Comparison of ENCODE assay signal across 21 cellular contexts in genomic region chr2:44459754-44460153, GRCh38.
DNase-seq lines count a peak whose midpoint lies in the region; ATAC-seq, FAIRE-seq and TF ChIP-seq lines count a peak whose summit lies in the region.
"Had no signal": no experiment of that assay in that cellular context is flagged by ENCODE, and none has a peak within 500 bp of the region (broad histone marks: within the 10 kb centered on the region; RNA-seq: fewer than 3 reads in every experiment).

No MANE protein-coding gene starts in this region.

- peaks cover 17% of the 10 kb centered on the region for H3K36me3 Mint-ChIP-seq in GM23338 (ENCODE audit: low read depth)

- no peak overlapping the region for H2BK120ac ChIP-seq in H1 (replicated peaks; ENCODE audit: low read depth, low read length)

- POLR2A ChIA-PET in H1 (lab: Charles Lee; ENCODE audit: partially characterized antibody), result interaction anchor here (1.3 kb wide), 1 partner anchor 17 kb away, joined by 3 read pairs; no protein-coding TSS in a partner anchor

- peak overlapping the region; percentile 0 for H4K5ac ChIP-seq in H1 (ENCODE audit: insufficient read length, low read depth, low read length)

- no peak overlapping the region for H3K4me3 Mint-ChIP-seq in GM23338
- H3K4me3 Mint-ChIP-seq: T-cell; T-helper 2 cell treated with Interferon-gamma antibody and Interleukin-4, amounts not matched to agents 5 μg/mL and 100 μg/mL, for 36 hours had no signal

- H2BK15ac ChIP-seq in H1 (ENCODE audit: low read length), result no peak overlapping the region

- H3K79me2 ChIP-seq in GM23338 (replicated peaks; ENCODE audit: insufficient read depth) (no peaks in the 10 kb centered on the region), H1 (ENCODE audit: control insufficient read depth in 1 of 2, insufficient read depth in 2 of 2, low read length in 2 of 2) (no peaks in the 10 kb centered on the region)

- H3K4me1 Mint-ChIP-seq in GM23338, result peaks cover 44% of the 10 kb centered on the region
- H3K4me1 Mint-ChIP-seq: T-cell had no signal

- peaks cover 1% of the 10 kb centered on the region; the same call in 1 of the 2 replicates for H3K36me3 ChIP-seq in GM23338 (ENCODE audit: insufficient read depth)
- peaks cover 0 to 3% (median 0%) of the 10 kb centered on the region in 4 experiments; a peak in 1 of 8 replicates for H3K36me3 ChIP-seq in H1 (ENCODE audit: control insufficient read depth in 2 of 4, insufficient read depth in 4 of 4, low read length in 3 of 4)
- H3K36me3 ChIP-seq: BE2C had no signal

- no peaks in the 10 kb centered on the region for H3K23me2 ChIP-seq in H1 (ENCODE audit: low read depth, low read length)

- DNase-seq in NCI-H526 (lab: John Stamatoyannopoulos, UW) (peak; percentile 2 to 15), NCI-H526 treated with DMSO at 0.1 percent for 48 hours (lab: John Stamatoyannopoulos, UW) (no peak), GM23338 (ENCODE audit: low spot score) (no peak), H1 (ENCODE audit: low read depth in 1 of 2, low spot score in 2 of 2) (no peak), T1000 (lab: John Stamatoyannopoulos, UW) (no peak)
- DNase-seq: BE2C; DND-41; HCEC 1CT; KG1; NCI-H1105; NCI-H187; NCI-H2107; NCI-H226; NK-92 treated with Interleukin-12 subunit alpha and Interleukin-12 subunit beta, amount 100 ng/mL, for 24 hours; SHP77 treated with DMSO at 0.1 percent for 48 hours; T-cell had no signal

- H3K56ac ChIP-seq in H1 (replicated peaks; ENCODE audit: insufficient read length, low read depth, low read length), result no peak overlapping the region

- H2AFZ ChIP-seq in GM23338, result no peak overlapping the region
- H2AFZ ChIP-seq in H1 (ENCODE audit: low read length), result no peak overlapping the region

- H4K20me1 ChIP-seq in GM23338 (replicated peaks; ENCODE audit: insufficient read depth), result no peaks in the 10 kb centered on the region
- H4K20me1 ChIP-seq in H1 (replicated peaks in 1 of 2; ENCODE audit: control insufficient read depth in 1 of 2, insufficient read depth in 2 of 2, low read length in 2 of 2), result no peaks in the 10 kb centered on the region

- TF ChIP-seq POLR2A in H1 (IDR thresholded peaks at IDR 0.05; ENCODE audit: control extremely low read depth in 1 of 2, low read depth in 2 of 2, low read length in 2 of 2), result no peak

- no peaks in the 10 kb centered on the region for H3F3A ChIP-seq in GM23338 (replicated peaks; ENCODE audit: low read depth)

- no peak overlapping the region for H3K4me3 ChIP-seq in GM23338
- no peak overlapping the region for H3K4me3 ChIP-seq in H1 (ENCODE audit: extremely low read depth in 1 of 4, insufficient read depth in 2 of 4, low read depth in 3 of 4, low read length in 4 of 4)

- H3K27ac ChIP-seq in GM23338 (ENCODE audit: low read depth) (0 out of 2 replicates have a peak overlapping the region, but pooled peaks have one; percentile 10), H1 (ENCODE audit: low read depth, low read length) (no peak overlapping the region)
- H3K27ac ChIP-seq: RWPE1 had no signal

- no peak overlapping the region for H2AK5ac ChIP-seq in H1 (ENCODE audit: low read depth, low read length)

- no peak for FAIRE-seq in H1 (lab: Jason Lieb, UNC)
- FAIRE-seq: GM12891 had no signal

- H3K27me3 Mint-ChIP-seq in GM23338 (ENCODE audit: insufficient read depth, low read depth, poor library complexity), result peaks cover 6% of the 10 kb centered on the region
- H3K27me3 Mint-ChIP-seq: T-cell had no signal

- no peak overlapping the region for H3K9ac ChIP-seq in H1 (replicated peaks in 1 of 4; ENCODE audit: extremely low read depth in 1 of 4, low read depth in 3 of 4, low read length in 3 of 4)

- TF ChIP-seq CTCF in GM23338 (conservative IDR thresholded peaks at IDR 0.05; ENCODE audit: low read depth in 2 of 2), result no peak
- no peak for TF ChIP-seq CTCF in H1 (IDR thresholded peaks at IDR 0.05; ENCODE audit: control extremely low read depth in 1 of 3, insufficient read depth in 1 of 3, low read depth in 1 of 3, low read length in 3 of 3)

- H3K9me2 ChIP-seq in GM23338 (ENCODE audit: insufficient read depth), result no peaks in the 10 kb centered on the region

- H3K27ac Mint-ChIP-seq in GM23338, result no peak overlapping the region
- H3K27ac Mint-ChIP-seq: T-cell; T-helper 2 cell treated with Interferon-gamma antibody and Interleukin-4, amounts not matched to agents 5 μg/mL and 100 μg/mL, for 36 hours had no signal

- H3K18ac ChIP-seq in H1 (ENCODE audit: extremely low read depth, low read length), result no peak overlapping the region

- H2BK12ac ChIP-seq in H1 (ENCODE audit: low read depth, low read length), result no peak overlapping the region; the same call in 1 of the 2 replicates

- no peak overlapping the region for H4K8ac ChIP-seq in H1 (ENCODE audit: extremely low read depth, insufficient read depth, low read length)

- H3K14ac ChIP-seq in H1 (ENCODE audit: insufficient read length), result no peak overlapping the region

- WGBS in H1 (ENCODE audit: extremely low coverage in 1 of 2, insufficient coverage in 1 of 2, insufficient read length in 1 of 2, insufficient replicate concordance in 2 of 2, low coverage in 1 of 2, low lambda C conversion rate in 2 of 2, missing lambda C conversion rate in 1 of 2), 2 experiments, result 69% methylated on average over 1 of the region's 1 CpG; no CpG with 5 or more reads in 1 of the 2 experiments

- H3K9me3 ChIP-seq in H1 (ENCODE audit: insufficient read depth in 2 of 2, low read depth in 1 of 2, low read length in 1 of 2), result peaks cover 3 to 8% of the 10 kb centered on the region in 2 experiments; a peak in 2 of 4 replicates
- H3K9me3 ChIP-seq: BE2C had no signal

- no peaks in the 10 kb centered on the region for H3K79me1 ChIP-seq in H1 (ENCODE audit: low read depth, low read length)

- peaks cover 17% of the 10 kb centered on the region for H3K9me3 Mint-ChIP-seq in GM23338

- CTCF ChIA-PET in H1 (lab: Charles Lee; ENCODE audit: partially characterized antibody), result interaction anchor here (1.0 to 1.8 kb wide), 4 partner anchors 9 to 255 kb away, joined by 3 to 7 read pairs (median 6); no protein-coding TSS in a partner anchor

- no peak overlapping the region for H2BK20ac ChIP-seq in H1 (ENCODE audit: low read length)

- no peak overlapping the region for H3K23ac ChIP-seq in H1 (ENCODE audit: insufficient read length)

- no peak overlapping the region for H3K4ac ChIP-seq in H1 (replicated peaks; ENCODE audit: insufficient read length, low read depth, low read length)

- H3K4me1 ChIP-seq in GM23338 (ENCODE audit: insufficient read depth), result peaks cover 47% of the 10 kb centered on the region
- H3K4me1 ChIP-seq in H1 (replicated peaks in 1 of 4; ENCODE audit: control insufficient read depth in 3 of 4, insufficient read depth in 4 of 4, low read length in 3 of 4), result peaks cover 0 to 15% (median 6%) of the 10 kb centered on the region in 4 experiments; a peak in 4 of 7 replicates
- H3K4me1 ChIP-seq: BE2C had no signal

- H3K4me2 ChIP-seq in GM23338 (peak overlapping the region; percentile 16; the same call in 1 of the 2 replicates), H1 (ENCODE audit: insufficient read depth in 1 of 2, low read depth in 2 of 2, low read length in 2 of 2) (no peak overlapping the region)

- no peak overlapping the region for H4K91ac ChIP-seq in H1 (replicated peaks; ENCODE audit: insufficient read length, low read length)

- TF ChIP-seq EP300 in H1 (IDR thresholded peaks at IDR 0.05; ENCODE audit: borderline replicate concordance in 1 of 2, low read depth in 2 of 2, low read length in 2 of 2), result no peak

- H3K27me3 ChIP-seq in GM23338 (ENCODE audit: insufficient read depth), result no peaks in the 10 kb centered on the region
- no peaks in the 10 kb centered on the region for H3K27me3 ChIP-seq in H1 (replicated peaks in 1 of 4; ENCODE audit: control insufficient read depth in 3 of 4, extremely low read depth in 1 of 4, insufficient read depth in 3 of 4, low read length in 3 of 4)
- H3K27me3 ChIP-seq: BE2C had no signal

- no peak for TF ChIP-seq RAD21 in H1 (IDR thresholded peaks at IDR 0.05 in 1 of 2, conservative IDR thresholded peaks at IDR 0.05 in 1 of 2; ENCODE audit: low read depth in 2 of 2, low read length in 2 of 2)

- no peak for ATAC-seq in GM23338
- ATAC-seq in HG03025 (IDR thresholded peaks at IDR 0.05; ENCODE audit: low FRiP score, unreplicated experiment), result no peak
- no peak for ATAC-seq in HG03045 (IDR thresholded peaks at IDR 0.05; ENCODE audit: unreplicated experiment)
- ATAC-seq: T-cell had no signal

- no peak overlapping the region for H2BK5ac ChIP-seq in H1 (ENCODE audit: low read depth, low read length)

TF ChIP-seq in GM23338, 12 proteins besides CTCF, POLR2A, EP300 and RAD21 (continues in another document):
- no peak for TF ChIP-seq EZH2 (IDR thresholded peaks at IDR 0.05; ENCODE audit: low read depth, unreplicated experiment)
- TF ChIP-seq NANOG (IDR thresholded peaks at IDR 0.05; ENCODE audit: borderline replicate concordance), result no peak
- no peak for TF ChIP-seq ETS1 (IDR thresholded peaks at IDR 0.05)
- TF ChIP-seq POLR2AphosphoS5 (IDR thresholded peaks at IDR 0.05; ENCODE audit: low read depth), result no peak
- TF ChIP-seq ZNF331 (CRISPR knock-in tag; IDR thresholded peaks at IDR 0.05; ENCODE audit: low read depth), result no peak
- TF ChIP-seq STAT1 (IDR thresholded peaks at IDR 0.05; ENCODE audit: unreplicated experiment), result no peak

TF ChIP-seq in H1, 55 proteins besides CTCF, POLR2A, EP300 and RAD21:
- TF ChIP-seq SIRT6 (IDR thresholded peaks at IDR 0.05; ENCODE audit: low read length) (no peak), KDM5A (IDR thresholded peaks at IDR 0.05; ENCODE audit: low read length) (no peak), MAX (IDR thresholded peaks at IDR 0.05) (no peak), SP1 (IDR thresholded peaks at IDR 0.05; ENCODE audit: low read depth, low read length) (no peak), MAFK (IDR thresholded peaks at IDR 0.05; ENCODE audit: low read depth, low read length) (no peak), SUZ12 (IDR thresholded peaks at IDR 0.05; ENCODE audit: low read length) (no peak), GTF2F1 (IDR thresholded peaks at IDR 0.05; ENCODE audit: borderline replicate concordance, low read depth, low read length) (no peak), RXRA (IDR thresholded peaks at IDR 0.05; ENCODE audit: insufficient read depth, low read depth, low read length) (no peak), SP4 (IDR thresholded peaks at IDR 0.05; ENCODE audit: low read length) (no peak), CREB1 (IDR thresholded peaks at IDR 0.05) (no peak), BRCA1 (IDR thresholded peaks at IDR 0.05; ENCODE audit: low read depth, low read length) (no peak), POU5F1 (IDR thresholded peaks at IDR 0.05; ENCODE audit: low read depth, low read length) (no peak), GABPA (IDR thresholded peaks at IDR 0.05; ENCODE audit: borderline replicate concordance, insufficient read depth, low read length) (no peak), EGR1 (IDR thresholded peaks at IDR 0.05; ENCODE audit: borderline replicate concordance, low read depth, low read length) (no peak)

Comparison
In these comparisons a context has a peak if more than half of its experiments do, and no peak if none do; other contexts are left out.
1. DNase-seq: peak in NCI-H526 (2 of 2); none in NCI-H526 treated with DMSO at 0.1 percent for 48 hours (single experiment), GM23338 (single experiment), H1 (0 of 2) and T1000 (single experiment).